ENCODE assay signal across 19 cellular contexts in the genomic region with DNA sequence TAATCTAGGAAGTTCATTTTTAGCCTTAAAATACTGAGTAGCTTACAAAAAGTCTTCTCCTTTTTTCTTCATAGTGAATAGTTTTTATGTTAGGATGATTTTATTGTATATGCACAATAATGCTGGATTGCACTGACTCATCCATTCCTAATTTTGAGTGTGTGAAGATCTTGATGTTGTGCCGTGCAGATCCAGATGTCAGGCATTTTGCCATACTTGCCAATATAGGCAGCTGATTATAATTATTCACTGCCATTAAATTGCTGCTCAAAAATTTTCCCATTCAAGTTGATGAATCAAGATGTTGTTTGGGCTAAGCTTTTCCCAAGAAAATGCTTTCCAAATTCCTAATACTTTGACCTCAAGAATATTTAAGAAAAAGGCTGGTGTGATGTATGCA.
DNase-seq lines count a peak whose midpoint lies in the region; ATAC-seq, FAIRE-seq and TF ChIP-seq lines count a peak whose summit lies in the region.
"Had no signal": no experiment of that assay in that cellular context is flagged by ENCODE, and none has a peak within 500 bp of the region (broad histone marks: within the 10 kb centered on the region; RNA-seq: fewer than 3 reads in every experiment).

No MANE protein-coding gene starts in this region.

- no peak overlapping the region for H2BK120ac ChIP-seq in IMR-90 (ENCODE audit: low read depth, low read length)

- TF ChIP-seq POLR2A in IMR-90 (IDR thresholded peaks at IDR 0.05; ENCODE audit: low read depth, low read length) = no peak

- H3K4me1 ChIP-seq in IMR-90 (ENCODE audit: control insufficient read depth, insufficient read depth, low read length) (no peaks in the 10 kb centered on the region), pancreas (peaks cover 0 to 6% (median 0%) of the 10 kb centered on the region in 3 donors)
- H3K4me1 ChIP-seq: Peyer's patch had no signal

- dilution Hi-C loops in IMR-90 (cut with HindIII; ENCODE audit: low sequenced_read_pairs, unreplicated experiment) = no loop called here

- ATAC-seq in IMR-90 (ENCODE audit: low read depth) (no peak), pancreas (no peak), HG03460 (IDR thresholded peaks at IDR 0.05; ENCODE audit: unreplicated experiment) (no peak)
- no peak for ATAC-seq in activated naive CD4-positive, alpha-beta T cell treated with anti-CD3 and anti-CD28 coated beads, Interleukin-2, amount 50 U/mL, for 72 hours
- ATAC-seq: HCT116, T-helper 17 cell had no signal

- no peaks in the 10 kb centered on the region for H3K79me1 ChIP-seq in IMR-90 (ENCODE audit: low read depth in 1 of 2, low read length in 2 of 2)

- no peak overlapping the region for H3K14ac ChIP-seq in IMR-90 (replicated peaks; ENCODE audit: low read depth, low read length)

- H3K9me3 Mint-ChIP-seq in activated naive CD4-positive, alpha-beta T cell treated with anti-CD3 and anti-CD28 coated beads, Interleukin-2, amount 50 U/mL, for 72 hours = no peaks in the 10 kb centered on the region
- H3K9me3 Mint-ChIP-seq: CD4-positive, alpha-beta T cell had no signal

- BruUV-seq in IMR-90 (replicated peaks; lab: Mats Ljungman, UMichigan) = no TSS peak

- WGBS in IMR-90 (ENCODE audit: extremely low coverage in 2 of 2, insufficient read length in 1 of 2), 2 experiments = no CpG with 5 or more reads among the region's 1 CpG
- 75 to 83% methylated on average over 1 of the region's 1 CpG for WGBS in pancreas, 2 donors

- CTCF ChIA-PET in IMR-90 (lab: Yijun Ruan, JAX) = no interaction called here

- no peak overlapping the region for H3K4me2 ChIP-seq in IMR-90 (ENCODE audit: low read depth, low read length)

- intact Hi-C loops in IMR-90 (cut with micrococcal nuclease) (no loop called here), pancreas (cut with DNase I) (no loop called here)

- no peak overlapping the region for H4K91ac ChIP-seq in IMR-90 (ENCODE audit: insufficient read depth, low read depth, low read length)

- no peak overlapping the region for H2AK9ac ChIP-seq in IMR-90 (replicated peaks; ENCODE audit: low read depth, low read length, poor library complexity)

- POLR2A ChIA-PET in IMR-90 (lab: Charles Lee; ENCODE audit: unreplicated experiment) = no interaction called here

- H3K27me3 ChIP-seq in IMR-90 (ENCODE audit: control insufficient read depth, insufficient read depth, low read length) (no peaks in the 10 kb centered on the region), pancreas (no peaks in the 10 kb centered on the region)
- H3K27me3 ChIP-seq: Peyer's patch had no signal

- no peak for FAIRE-seq in pancreas (lab: Jason Lieb, UNC)
- FAIRE-seq: GM18507 had no signal

- H3K4me3 ChIP-seq in IMR-90 (ENCODE audit: insufficient read depth, low read depth, low read length) (no peak overlapping the region), pancreas (no peak overlapping the region)
- H3K4me3 ChIP-seq: Peyer's patch had no signal

- no peak overlapping the region for H3K23ac ChIP-seq in IMR-90 (ENCODE audit: low read depth, low read length)

- no peak overlapping the region for H2BK15ac ChIP-seq in IMR-90 (ENCODE audit: low read depth, low read length)

- DNase-seq in EL (peak; percentile 69), IMR-90 (peak; percentile 75), fibroblast of peridontal ligament (ENCODE audit: extremely low read depth) (peak; percentile 97), pancreas (no peak)
- no peak for DNase-seq in activated naive CD4-positive, alpha-beta T cell (lab: John Stamatoyannopoulos, UW)
- no peak for DNase-seq in activated naive CD4-positive, alpha-beta T cell treated with anti-CD3 and anti-CD28 coated beads, Interleukin-2, amount 50 U/mL, for 72 hours (ENCODE audit: low spot score in 2 of 2)
- DNase-seq: AML-193; CD4-positive, alpha-beta T cell; DMS 273 treated with DMSO at 0.1 percent for 48 hours; Kasumi-1; NCI-H1417; NCI-H1930; NCI-H2171 treated with DMSO at 0.1 percent for 48 hours; Peyer's patch; SHP77; T-helper 17 cell had no signal

- no peak overlapping the region for H3K56ac ChIP-seq in IMR-90 (ENCODE audit: extremely low read depth, insufficient read depth, low read length)

- H3K36me3 Mint-ChIP-seq in activated naive CD4-positive, alpha-beta T cell treated with anti-CD3 and anti-CD28 coated beads, Interleukin-2, amount 50 U/mL, for 72 hours = no peaks in the 10 kb centered on the region

- H2BK5ac ChIP-seq in IMR-90 (ENCODE audit: low read depth, low read length, poor library complexity, severe bottlenecking) = no peak overlapping the region

- H3K18ac ChIP-seq in IMR-90 (ENCODE audit: low read depth, low read length) = no peak overlapping the region

- no peak for TF ChIP-seq CTCF in IMR-90 (conservative IDR thresholded peaks at IDR 0.05; ENCODE audit: low read depth, low read length)
- TF ChIP-seq CTCF in pancreas (IDR thresholded peaks at IDR 0.05) = no peak

- no peak overlapping the region for H2AK5ac ChIP-seq in IMR-90 (ENCODE audit: low read depth, low read length)

- no peaks in the 10 kb centered on the region for H3K9me1 ChIP-seq in IMR-90 (ENCODE audit: insufficient read depth, low read length)

- H2AFZ ChIP-seq in IMR-90 (replicated peaks; ENCODE audit: low read length, poor library complexity) = no peak overlapping the region

- H3K27ac ChIP-seq in IMR-90 (ENCODE audit: insufficient read depth, low read length) (no peak overlapping the region), pancreas (no peak overlapping the region)
- H3K27ac ChIP-seq: Peyer's patch had no signal

- H2BK20ac ChIP-seq in IMR-90 (ENCODE audit: low read depth, low read length) = no peak overlapping the region

- no peak overlapping the region for H3K27ac Mint-ChIP-seq in activated naive CD4-positive, alpha-beta T cell treated with anti-CD3 and anti-CD28 coated beads, Interleukin-2, amount 50 U/mL, for 72 hours
- H3K27ac Mint-ChIP-seq: CD4-positive, alpha-beta T cell; T-helper 17 cell had no signal

- in situ Hi-C loops in IMR-90 (cut with MboI; ENCODE audit: low sequenced_read_pairs) = no loop called here

- H4K8ac ChIP-seq in IMR-90 (ENCODE audit: low read depth in 2 of 2, low read length in 2 of 2) = no peak overlapping the region

- H3K36me3 ChIP-seq in IMR-90 (ENCODE audit: control insufficient read depth, insufficient read depth, low read length) = no peaks in the 10 kb centered on the region
- no peaks in the 10 kb centered on the region for H3K36me3 ChIP-seq in pancreas
- H3K36me3 ChIP-seq: Peyer's patch had no signal

- TF ChIP-seq RAD21 in IMR-90 (IDR thresholded peaks at IDR 0.05; ENCODE audit: low read length) = no peak

- no peaks in the 10 kb centered on the region for H4K20me1 ChIP-seq in IMR-90 (ENCODE audit: insufficient read depth, low read length)

- H4K5ac ChIP-seq in IMR-90 (ENCODE audit: low read depth, low read length) = no peak overlapping the region

- H3K9me3 ChIP-seq in IMR-90 (ENCODE audit: control insufficient read depth, insufficient read depth, low read length) (no peaks in the 10 kb centered on the region), pancreas (no peaks in the 10 kb centered on the region)
- H3K9me3 ChIP-seq: Peyer's patch had no signal

- H3K9ac ChIP-seq in IMR-90 (ENCODE audit: low read depth, low read length) = no peak overlapping the region

- no peak overlapping the region for H3K4ac ChIP-seq in IMR-90 (ENCODE audit: low read depth, low read length)

TF ChIP-seq in IMR-90, 13 proteins besides CTCF, POLR2A, EP300 and RAD21:
- TF ChIP-seq MXI1 (IDR thresholded peaks at IDR 0.05; ENCODE audit: borderline replicate concordance, low read depth, low read length) (no peak), RFX5 (IDR thresholded peaks at IDR 0.05; ENCODE audit: low read depth, low read length) (no peak), RCOR1 (IDR thresholded peaks at IDR 0.05; ENCODE audit: insufficient replicate concordance, low read length) (no peak), USF2 (IDR thresholded peaks at IDR 0.05; ENCODE audit: low read depth, low read length) (no peak), FOS (IDR thresholded peaks at IDR 0.05; ENCODE audit: low read depth, low read length) (no peak), ELK1 (IDR thresholded peaks at IDR 0.05; ENCODE audit: borderline replicate concordance, low read depth, low read length) (no peak), BHLHE40 (IDR thresholded peaks at IDR 0.05; ENCODE audit: low read depth, low read length) (no peak), MAFK (IDR thresholded peaks at IDR 0.05; ENCODE audit: low read depth, low read length) (no peak), CEBPB (IDR thresholded peaks at IDR 0.05; ENCODE audit: low read depth, low read length) (no peak), CHD1 (IDR thresholded peaks at IDR 0.05; ENCODE audit: low read depth, low read length) (no peak), MAZ (IDR thresholded peaks at IDR 0.05; ENCODE audit: borderline replicate concordance, low read depth, low read length) (no peak), SMC3 (IDR thresholded peaks at IDR 0.05; ENCODE audit: low read depth, low read length) (no peak), NFE2L2 (IDR thresholded peaks at IDR 0.05; ENCODE audit: low read depth, low read length) (no peak)
TF ChIP-seq in IMR-90: peak in this region for 0.

Comparison
In these comparisons a context has a peak if more than half of its experiments do, and no peak if none do; other contexts are left out.
1. DNase-seq: peak in EL (single experiment), IMR-90 (single experiment) and fibroblast of peridontal ligament (single experiment); none in pancreas (0 of 6), activated naive CD4-positive, alpha-beta T cell (0 of 4) and activated naive CD4-positive, alpha-beta T cell treated with anti-CD3 and anti-CD28 coated beads, Interleukin-2, amount 50 U/mL, for 72 hours (0 of 2).